In the genomic region with DNA sequence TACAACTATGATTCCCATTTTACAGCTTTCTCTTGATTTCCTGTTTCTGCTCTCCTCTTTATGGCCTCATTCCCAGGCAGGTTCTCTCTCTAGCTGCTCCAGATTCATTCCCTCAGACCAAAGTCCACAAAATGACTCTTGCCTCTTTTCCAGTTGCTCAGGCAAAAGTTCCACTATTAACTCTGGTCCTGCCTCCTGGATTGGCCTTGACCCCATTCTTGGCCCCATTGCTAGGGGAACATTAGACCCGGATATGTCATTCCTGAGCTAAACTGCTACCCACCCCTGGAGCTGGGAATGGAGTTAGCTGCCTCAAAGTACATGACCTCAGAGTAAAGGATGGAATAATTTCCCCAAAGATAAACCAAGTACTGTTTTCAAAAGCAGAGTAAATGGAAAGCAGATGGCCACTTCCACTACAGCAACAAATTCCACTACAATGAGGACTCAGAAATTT, we compare ENCODE assay signal across 17 cellular contexts.
DNase-seq lines count a peak whose midpoint lies in the region; ATAC-seq and TF ChIP-seq lines count a peak whose summit lies in the region.
"Had no signal": no experiment of that assay in that cellular context is flagged by ENCODE, and none has a peak within 500 bp of the region (broad histone marks: within the 10 kb centered on the region; RNA-seq: fewer than 3 reads in every experiment).

No MANE protein-coding gene starts in this region.

- peak overlapping the region; percentile 20 for H3K27ac ChIP-seq in GM23248
- no peak overlapping the region for H3K27ac ChIP-seq in liver (ENCODE audit: low read depth in 1 of 2, low read length in 2 of 2)
- H3K27ac ChIP-seq: BLaER1, brain microvascular endothelial cell, foreskin keratinocyte had no signal

- H3K4me3 ChIP-seq in GM23248 (no peak overlapping the region), fibroblast of mammary gland (ENCODE audit: control insufficient read depth, low read depth, low read length) (no peak overlapping the region), liver (ENCODE audit: low read depth in 1 of 3, low read length in 3 of 3) (no peak overlapping the region)
- H3K4me3 ChIP-seq: BLaER1 had no signal

- no peaks in the 10 kb centered on the region for H4K20me1 ChIP-seq in GM23248 (ENCODE audit: insufficient read depth)
- H4K20me1 ChIP-seq: BLaER1 had no signal

- in situ Hi-C loops in GM23248 (cut with MboI): no loop called here

- H3K9ac ChIP-seq in GM23248: no peak overlapping the region
- no peak overlapping the region for H3K9ac ChIP-seq in liver (ENCODE audit: low read depth in 1 of 2, low read length in 2 of 2)
- H3K9ac ChIP-seq: BLaER1 had no signal

- DNase-seq in GM23248 (peak; percentile 53), fibroblast of mammary gland (ENCODE audit: low read depth) (peak; percentile 65), stromal cell of bone marrow (ENCODE audit: low read depth) (peak; percentile 76), glomerular visceral epithelial cell (ENCODE audit: extremely low spot score) (no peak)
- no peak for DNase-seq in activated T-cell treated with anti-CD3 and anti-CD28 coated beads, Interleukin-2, amount 50 U/mL, for 48 hours
- DNase-seq: activated CD4-positive, CD25-positive, alpha-beta regulatory T cell treated with anti-CD3 and anti-CD28 coated beads, Interleukin-2, amount 50 U/mL, for 72 hours; activated naive CD4-positive, alpha-beta T cell; brain microvascular endothelial cell; foreskin keratinocyte; NCI-H345; nucleus accumbens; SHP77; stimulated activated naive CD8-positive, alpha-beta T cell treated with anti-CD3 and anti-CD28 coated beads, Interleukin-15, Interleukin-2, amounts not matched to agents 100 U/mL and 50 U/mL, for 24 hours had no signal

- peaks cover 11% of the 10 kb centered on the region for H3F3A ChIP-seq in GM23248 (ENCODE audit: insufficient read depth)

- WGBS in GM23248 (ENCODE audit: low coverage in 1 of 2, low lambda C conversion rate in 2 of 2, missing lambda C conversion rate in 2 of 2), 2 experiments: 0 to 8% methylated on average over 1 of the region's 1 CpG
- WGBS in liver: 29% methylated on average over 1 of the region's 1 CpG

- H3K4me1 ChIP-seq in GM23248 (ENCODE audit: insufficient read depth): peaks cover 20% of the 10 kb centered on the region
- H3K4me1 ChIP-seq in liver (ENCODE audit: control insufficient read depth in 4 of 4, insufficient read depth in 4 of 4, low read length in 3 of 4): no peaks in the 10 kb centered on the region
- H3K4me1 ChIP-seq: BLaER1, foreskin keratinocyte had no signal

- H3K79me2 ChIP-seq in GM23248 (ENCODE audit: insufficient read depth): no peaks in the 10 kb centered on the region

- ATAC-seq in HG03378 (IDR thresholded peaks at IDR 0.05; ENCODE audit: unreplicated experiment) (no peak), GM18511 (IDR thresholded peaks at IDR 0.05; ENCODE audit: unreplicated experiment) (no peak)
- ATAC-seq: foreskin keratinocyte; stimulated activated naive CD8-positive, alpha-beta T cell treated with anti-CD3 and anti-CD28 coated beads, Interleukin-15, Interleukin-2, amounts not matched to agents 100 U/mL and 50 U/mL, for 24 hours had no signal

- H3K27me3 ChIP-seq in GM23248 (replicated peaks; ENCODE audit: insufficient read depth) (no peaks in the 10 kb centered on the region), liver (ENCODE audit: control insufficient read depth in 4 of 4, insufficient read depth in 4 of 4, low read length in 3 of 4) (no peaks in the 10 kb centered on the region)
- H3K27me3 ChIP-seq: BLaER1, brain microvascular endothelial cell, foreskin keratinocyte had no signal

- peak overlapping the region; percentile 46; the same call in 1 of the 2 replicates for H2AFZ ChIP-seq in GM23248

- H3K4me2 ChIP-seq in GM23248 (ENCODE audit: unreplicated experiment): no peak overlapping the region
- H3K4me2 ChIP-seq: BLaER1 had no signal

- no peaks in the 10 kb centered on the region for H3K9me2 ChIP-seq in GM23248 (ENCODE audit: insufficient read depth)

- no peak for TF ChIP-seq RAD21 in liver (IDR thresholded peaks at IDR 0.05)

- H3K36me3 ChIP-seq in GM23248 (ENCODE audit: low read depth) (no peaks in the 10 kb centered on the region), liver (ENCODE audit: control insufficient read depth in 4 of 4, insufficient read depth in 3 of 4, low read depth in 1 of 4, low read length in 3 of 4) (no peaks in the 10 kb centered on the region)
- H3K36me3 ChIP-seq: BLaER1, brain microvascular endothelial cell had no signal

- TF ChIP-seq CTCF in fibroblast of mammary gland (conservative IDR thresholded peaks at IDR 0.05; ENCODE audit: control insufficient read depth, insufficient read depth, low read depth, low read length): no peak
- no peak for TF ChIP-seq CTCF in liver (IDR thresholded peaks at IDR 0.05; ENCODE audit: low read depth, low read length, missing input control)

- no peaks in the 10 kb centered on the region for H3K9me3 ChIP-seq in GM23248 (ENCODE audit: low read depth)
- no peaks in the 10 kb centered on the region for H3K9me3 ChIP-seq in liver (ENCODE audit: control insufficient read depth in 4 of 4, low read length in 3 of 4)
- H3K9me3 ChIP-seq: BLaER1 had no signal

TF ChIP-seq in liver, 16 proteins besides CTCF, POLR2A, EP300 and RAD21:
- no peak for TF ChIP-seq YY1 (IDR thresholded peaks at IDR 0.05)
- TF ChIP-seq, protein P1, sequence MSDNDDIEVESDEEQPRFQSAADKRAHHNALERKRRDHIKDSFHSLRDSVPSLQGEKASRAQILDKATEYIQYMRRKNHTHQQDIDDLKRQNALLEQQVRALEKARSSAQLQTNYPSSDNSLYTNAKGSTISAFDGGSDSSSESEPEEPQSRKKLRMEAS (IDR thresholded peaks at IDR 0.05): no peak
- TF ChIP-seq, protein P2, sequence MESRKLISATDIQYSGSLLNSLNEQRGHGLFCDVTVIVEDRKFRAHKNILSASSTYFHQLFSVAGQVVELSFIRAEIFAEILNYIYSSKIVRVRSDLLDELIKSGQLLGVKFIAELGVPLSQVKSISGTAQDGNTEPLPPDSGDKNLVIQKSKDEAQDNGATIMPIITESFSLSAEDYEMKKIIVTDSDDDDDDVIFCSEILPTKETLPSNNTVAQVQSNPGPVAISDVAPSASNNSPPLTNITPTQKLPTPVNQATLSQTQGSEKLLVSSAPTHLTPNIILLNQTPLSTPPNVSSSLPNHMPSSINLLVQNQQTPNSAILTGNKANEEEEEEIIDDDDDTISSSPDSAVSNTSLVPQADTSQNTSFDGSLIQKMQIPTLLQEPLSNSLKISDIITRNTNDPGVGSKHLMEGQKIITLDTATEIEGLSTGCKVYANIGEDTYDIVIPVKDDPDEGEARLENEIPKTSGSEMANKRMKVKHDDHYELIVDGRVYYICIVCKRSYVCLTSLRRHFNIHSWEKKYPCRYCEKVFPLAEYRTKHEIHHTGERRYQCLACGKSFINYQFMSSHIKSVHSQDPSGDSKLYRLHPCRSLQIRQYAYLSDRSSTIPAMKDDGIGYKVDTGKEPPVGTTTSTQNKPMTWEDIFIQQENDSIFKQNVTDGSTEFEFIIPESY (IDR thresholded peaks at IDR 0.05): no peak
- peak; percentile 58 to 90 for TF ChIP-seq HNF4A (conservative IDR thresholded peaks at IDR 0.05)
- TF ChIP-seq NR2F2 (IDR thresholded peaks at IDR 0.05): peak; percentile 88
- TF ChIP-seq, protein P3, sequence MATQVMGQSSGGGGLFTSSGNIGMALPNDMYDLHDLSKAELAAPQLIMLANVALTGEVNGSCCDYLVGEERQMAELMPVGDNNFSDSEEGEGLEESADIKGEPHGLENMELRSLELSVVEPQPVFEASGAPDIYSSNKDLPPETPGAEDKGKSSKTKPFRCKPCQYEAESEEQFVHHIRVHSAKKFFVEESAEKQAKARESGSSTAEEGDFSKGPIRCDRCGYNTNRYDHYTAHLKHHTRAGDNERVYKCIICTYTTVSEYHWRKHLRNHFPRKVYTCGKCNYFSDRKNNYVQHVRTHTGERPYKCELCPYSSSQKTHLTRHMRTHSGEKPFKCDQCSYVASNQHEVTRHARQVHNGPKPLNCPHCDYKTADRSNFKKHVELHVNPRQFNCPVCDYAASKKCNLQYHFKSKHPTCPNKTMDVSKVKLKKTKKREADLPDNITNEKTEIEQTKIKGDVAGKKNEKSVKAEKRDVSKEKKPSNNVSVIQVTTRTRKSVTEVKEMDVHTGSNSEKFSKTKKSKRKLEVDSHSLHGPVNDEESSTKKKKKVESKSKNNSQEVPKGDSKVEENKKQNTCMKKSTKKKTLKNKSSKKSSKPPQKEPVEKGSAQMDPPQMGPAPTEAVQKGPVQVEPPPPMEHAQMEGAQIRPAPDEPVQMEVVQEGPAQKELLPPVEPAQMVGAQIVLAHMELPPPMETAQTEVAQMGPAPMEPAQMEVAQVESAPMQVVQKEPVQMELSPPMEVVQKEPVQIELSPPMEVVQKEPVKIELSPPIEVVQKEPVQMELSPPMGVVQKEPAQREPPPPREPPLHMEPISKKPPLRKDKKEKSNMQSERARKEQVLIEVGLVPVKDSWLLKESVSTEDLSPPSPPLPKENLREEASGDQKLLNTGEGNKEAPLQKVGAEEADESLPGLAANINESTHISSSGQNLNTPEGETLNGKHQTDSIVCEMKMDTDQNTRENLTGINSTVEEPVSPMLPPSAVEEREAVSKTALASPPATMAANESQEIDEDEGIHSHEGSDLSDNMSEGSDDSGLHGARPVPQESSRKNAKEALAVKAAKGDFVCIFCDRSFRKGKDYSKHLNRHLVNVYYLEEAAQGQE (IDR thresholded peaks at IDR 0.05): no peak
- peak; percentile 62 for TF ChIP-seq HNF4G (IDR thresholded peaks at IDR 0.05)
- TF ChIP-seq FOXA2 (IDR thresholded peaks at IDR 0.05): no peak
- no peak for TF ChIP-seq GABPA (IDR thresholded peaks at IDR 0.05 in 1 of 2, conservative IDR thresholded peaks at IDR 0.05 in 1 of 2)
- no peak for TF ChIP-seq JUND (IDR thresholded peaks at IDR 0.05)
- no peak for TF ChIP-seq TAF1 (conservative IDR thresholded peaks at IDR 0.05)
- peak; percentile 68 to 75 for TF ChIP-seq RXRA (IDR thresholded peaks at IDR 0.05)
- TF ChIP-seq FOXA1 (IDR thresholded peaks at IDR 0.05): no peak
- TF ChIP-seq, protein P4, sequence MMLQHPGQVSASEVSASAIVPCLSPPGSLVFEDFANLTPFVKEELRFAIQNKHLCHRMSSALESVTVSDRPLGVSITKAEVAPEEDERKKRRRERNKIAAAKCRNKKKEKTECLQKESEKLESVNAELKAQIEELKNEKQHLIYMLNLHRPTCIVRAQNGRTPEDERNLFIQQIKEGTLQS (IDR thresholded peaks at IDR 0.05): no peak
- no peak for TF ChIP-seq EGR1 (IDR thresholded peaks at IDR 0.05; ENCODE audit: low read depth in 2 of 2)
- TF ChIP-seq SP1 (IDR thresholded peaks at IDR 0.05): peak; percentile 79

Comparison
In these comparisons a context has a peak if more than half of its experiments do, and no peak if none do; other contexts are left out.
1. DNase-seq: peak in GM23248 (single experiment), fibroblast of mammary gland (single experiment) and stromal cell of bone marrow (single experiment); none in glomerular visceral epithelial cell (single experiment) and activated T-cell treated with anti-CD3 and anti-CD28 coated beads, Interleukin-2, amount 50 U/mL, for 48 hours (0 of 2).